ENCODE assay signal across 8 cellular contexts in the genomic region with DNA sequence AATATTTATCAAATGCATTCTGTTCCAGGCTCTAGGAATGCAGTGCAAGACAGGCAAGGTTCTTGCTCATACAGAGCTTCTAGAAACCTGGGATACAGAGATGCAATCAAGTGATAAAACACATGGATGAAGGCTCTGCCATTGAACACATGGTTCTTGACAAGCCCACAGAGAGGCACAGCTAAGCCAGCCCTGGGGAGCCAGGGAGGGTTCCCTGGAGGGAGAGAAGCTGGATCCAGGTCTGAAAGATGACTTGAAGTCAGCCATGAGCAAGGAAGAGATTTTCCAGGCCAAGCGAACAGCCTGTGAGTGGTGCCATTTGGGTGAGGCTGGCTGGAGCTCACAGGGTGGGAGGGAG.
DNase-seq lines count a peak whose midpoint lies in the region; ATAC-seq lines count a peak whose summit lies in the region.

No MANE protein-coding gene starts in this region.

- H3K9me3 ChIP-seq in HUES6 (ENCODE audit: control insufficient read depth, insufficient read depth, low read depth, low read length) (no peaks in the 10 kb centered on the region), stomach smooth muscle (ENCODE audit: control insufficient read depth in 2 of 2, low read length in 2 of 2) (no peaks in the 10 kb centered on the region)

- no peak for ATAC-seq in activated naive CD8-positive, alpha-beta T cell treated with anti-CD3 and anti-CD28 coated beads, Interleukin-2, amount 50 U/mL, for 24 hours
- ATAC-seq in GM21390 (IDR thresholded peaks at IDR 0.05; ENCODE audit: unreplicated experiment) (no peak), GM19455 (IDR thresholded peaks at IDR 0.05; ENCODE audit: unreplicated experiment) (no peak)

- peak overlapping the region; percentile 57 for H3K9ac ChIP-seq in HUES6 (ENCODE audit: low read length)
- H3K9ac ChIP-seq in stomach smooth muscle (ENCODE audit: low read length in 2 of 2) = peak overlapping the region; percentile 70 to 73

- H3K36me3 ChIP-seq in HUES6 (ENCODE audit: control insufficient read depth, insufficient read depth, low read length) = no peaks in the 10 kb centered on the region
- H3K36me3 ChIP-seq in stomach smooth muscle (ENCODE audit: control insufficient read depth in 2 of 2, insufficient read depth in 2 of 2, low read length in 2 of 2) = no peaks in the 10 kb centered on the region

- no peaks in the 10 kb centered on the region for H3K9me3 Mint-ChIP-seq in activated naive CD8-positive, alpha-beta T cell treated with anti-CD3 and anti-CD28 coated beads, Interleukin-2, amount 50 U/mL, for 24 hours

- peaks cover 97% of the 10 kb centered on the region for H3K4me1 Mint-ChIP-seq in activated naive CD8-positive, alpha-beta T cell treated with anti-CD3 and anti-CD28 coated beads, Interleukin-2, amount 50 U/mL, for 24 hours

- H3K27ac Mint-ChIP-seq in activated naive CD8-positive, alpha-beta T cell treated with anti-CD3 and anti-CD28 coated beads, Interleukin-2, amount 50 U/mL, for 24 hours = peak overlapping the region; percentile 97

- peaks cover 2% of the 10 kb centered on the region for H3K36me3 Mint-ChIP-seq in activated naive CD8-positive, alpha-beta T cell treated with anti-CD3 and anti-CD28 coated beads, Interleukin-2, amount 50 U/mL, for 24 hours (ENCODE audit: low read depth)

- peaks cover 67% of the 10 kb centered on the region for H3K4me1 ChIP-seq in HUES6 (ENCODE audit: control insufficient read depth, insufficient read depth, low read length)
- H3K4me1 ChIP-seq in stomach smooth muscle (ENCODE audit: control insufficient read depth, insufficient read depth, low read length) = peaks cover 35% of the 10 kb centered on the region

- DNase-seq in activated naive CD8-positive, alpha-beta T cell treated with anti-CD3 and anti-CD28 coated beads, Interleukin-2, amount 50 U/mL, for 24 hours = no peak
- DNase-seq in activated gamma-delta T cell treated with Interleukin-2 at 50 U/mL for 16 hours = no peak
- DNase-seq in DMS 273 treated with DMSO at 0.1 percent for 48 hours (lab: John Stamatoyannopoulos, UW) = no peak

- H3K4me3 Mint-ChIP-seq in activated naive CD8-positive, alpha-beta T cell treated with anti-CD3 and anti-CD28 coated beads, Interleukin-2, amount 50 U/mL, for 24 hours = peak overlapping the region; percentile 72

- H3K27me3 Mint-ChIP-seq in activated naive CD8-positive, alpha-beta T cell treated with anti-CD3 and anti-CD28 coated beads, Interleukin-2, amount 50 U/mL, for 24 hours = peaks cover 2% of the 10 kb centered on the region

- H3K27me3 ChIP-seq in HUES6 (ENCODE audit: control insufficient read depth, insufficient read depth, low read length) = 0 out of 2 replicates have a peak, but pooled peaks cover 3% of the 10 kb centered on the region
- H3K27me3 ChIP-seq in layer of hippocampus (ENCODE audit: control insufficient read depth, insufficient read depth, low read length) = no peaks in the 10 kb centered on the region
- no peaks in the 10 kb centered on the region for H3K27me3 ChIP-seq in stomach smooth muscle (ENCODE audit: control insufficient read depth in 1 of 2, insufficient read depth in 2 of 2, low read length in 2 of 2)

- H3K4me3 ChIP-seq in HUES6 (ENCODE audit: low read depth, low read length) (peak overlapping the region; percentile 21), stomach smooth muscle (ENCODE audit: low read length in 2 of 2) (peak overlapping the region; percentile 72 to 76)

- H3K27ac ChIP-seq in HUES6 (ENCODE audit: low read depth, low read length) (peak overlapping the region; percentile 79), layer of hippocampus (ENCODE audit: low read depth, low read length) (peak overlapping the region; percentile 92), stomach smooth muscle (ENCODE audit: low read length) (peak overlapping the region; percentile 84)
